Comparison of ENCODE assay signal across 7 cellular contexts in genomic region chr1:78491311-78492071, GRCh38. TPM values are rescaled to one million over a fixed set of nuclear protein-coding genes. Genes with fewer than 3 reads are reported as not detected.
DNase-seq lines count a peak whose midpoint lies in the region; ATAC-seq and TF ChIP-seq lines count a peak whose summit lies in the region.

No MANE protein-coding gene starts in this region.

- in situ Hi-C loops in brain microvascular endothelial cell (cut with HindIII; ENCODE audit: low pct_ligation_motif_present, low sequenced_read_pairs): no loop called here

- H3K27ac ChIP-seq in HUES6 (ENCODE audit: low read depth, low read length) (no peak overlapping the region), brain microvascular endothelial cell (no peak overlapping the region), thyroid gland (no peak overlapping the region)

- peak overlapping the region; percentile 34 for H3K9ac ChIP-seq in HUES6 (ENCODE audit: low read length)

- CTCF ChIA-PET in activated CD4-positive, alpha-beta memory T cell treated with anti-CD3 and anti-CD28 coated beads, Interleukin-2, amount 10 ng/mL, durations not matched to agents 7 days and 5 days (lab: Charles Lee): no interaction called here

- H3K4me1 ChIP-seq in HUES6 (ENCODE audit: control insufficient read depth, insufficient read depth, low read length): 0 out of 2 replicates have a peak, but pooled peaks cover 4% of the 10 kb centered on the region
- H3K4me1 ChIP-seq in thyroid gland: no peaks in the 10 kb centered on the region

- no peaks in the 10 kb centered on the region for H3K36me3 Mint-ChIP-seq in activated CD4-positive, alpha-beta memory T cell treated with anti-CD3 and anti-CD28 coated beads, Interleukin-2, amount 10 ng/mL, durations not matched to agents 7 days and 5 days (ENCODE audit: low read depth)

- H3K4me3 Mint-ChIP-seq in activated CD4-positive, alpha-beta memory T cell treated with anti-CD3 and anti-CD28 coated beads, Interleukin-2, amount 10 ng/mL, durations not matched to agents 7 days and 5 days: no peak overlapping the region

- H3K9me3 Mint-ChIP-seq in activated CD4-positive, alpha-beta memory T cell treated with anti-CD3 and anti-CD28 coated beads, Interleukin-2, amount 10 ng/mL, durations not matched to agents 7 days and 5 days: no peaks in the 10 kb centered on the region

- WGBS in thyroid gland, 2 donors: 4 to 6% methylated on average over 35 to 40 of the region's 40 CpGs

- no peak for TF ChIP-seq CTCF in brain microvascular endothelial cell (IDR thresholded peaks at IDR 0.05; ENCODE audit: low read depth, low read length, missing control alignments)
- TF ChIP-seq CTCF in kidney epithelial cell (IDR thresholded peaks at IDR 0.05; ENCODE audit: insufficient read depth, low read length, poor library complexity, severe bottlenecking): no peak
- no peak for TF ChIP-seq CTCF in thyroid gland (IDR thresholded peaks at IDR 0.05)

- TF ChIP-seq POLR2A in thyroid gland (IDR thresholded peaks at IDR 0.05): no peak

- no peaks in the 10 kb centered on the region for H3K36me3 ChIP-seq in HUES6 (ENCODE audit: control insufficient read depth, insufficient read depth, low read length)
- H3K36me3 ChIP-seq in brain microvascular endothelial cell (replicated peaks): no peaks in the 10 kb centered on the region
- no peaks in the 10 kb centered on the region for H3K36me3 ChIP-seq in kidney epithelial cell (ENCODE audit: control insufficient read depth, insufficient read depth, low read length)
- H3K36me3 ChIP-seq in thyroid gland: no peaks in the 10 kb centered on the region

- H3K27me3 Mint-ChIP-seq in activated CD4-positive, alpha-beta memory T cell treated with anti-CD3 and anti-CD28 coated beads, Interleukin-2, amount 10 ng/mL, durations not matched to agents 7 days and 5 days: peaks cover 26% of the 10 kb centered on the region

- peaks cover 1% of the 10 kb centered on the region for H3K4me1 Mint-ChIP-seq in activated CD4-positive, alpha-beta memory T cell treated with anti-CD3 and anti-CD28 coated beads, Interleukin-2, amount 10 ng/mL, durations not matched to agents 7 days and 5 days

- H3K27ac Mint-ChIP-seq in activated CD4-positive, alpha-beta memory T cell treated with anti-CD3 and anti-CD28 coated beads, Interleukin-2, amount 10 ng/mL, durations not matched to agents 7 days and 5 days: no peak overlapping the region

- H3K27me3 ChIP-seq in HUES6 (ENCODE audit: control insufficient read depth, insufficient read depth, low read length) (peaks cover 66% of the 10 kb centered on the region), brain microvascular endothelial cell (replicated peaks) (no peaks in the 10 kb centered on the region), kidney epithelial cell (ENCODE audit: control insufficient read depth, insufficient read depth, low read length) (no peaks in the 10 kb centered on the region), thyroid gland (no peaks in the 10 kb centered on the region)

- DNase-seq in brain microvascular endothelial cell (peak; percentile 39), kidney epithelial cell (ENCODE audit: low read depth) (peak; percentile 14), thyroid gland (peak; percentile 12 to 21)
- no peak for DNase-seq in activated CD4-positive, alpha-beta memory T cell treated with anti-CD3 and anti-CD28 coated beads, Interleukin-2, amount 10 ng/mL, durations not matched to agents 7 days and 5 days

- H3K4me3 ChIP-seq in HUES6 (ENCODE audit: low read depth, low read length) (peak overlapping the region; percentile 67), brain microvascular endothelial cell (ENCODE audit: low read depth, low read length) (peak overlapping the region; percentile 71), kidney epithelial cell (ENCODE audit: low read depth, low read length) (peak overlapping the region; percentile 45), thyroid gland (replicated peaks in 1 of 3) (peak overlapping the region in 2 of 3 donors; percentile 25 to 27)

- intact Hi-C loops in thyroid gland (cut with DNase I): no loop called here

- H3K9me3 ChIP-seq in HUES6 (ENCODE audit: control insufficient read depth, insufficient read depth, low read depth, low read length): no peaks in the 10 kb centered on the region
- H3K9me3 ChIP-seq in thyroid gland: no peaks in the 10 kb centered on the region

- no peak for ATAC-seq in GM21360 (IDR thresholded peaks at IDR 0.05; ENCODE audit: unreplicated experiment)
- no peak for ATAC-seq in HG03139 (IDR thresholded peaks at IDR 0.05; ENCODE audit: unreplicated experiment)

- POLR2A ChIA-PET in activated CD4-positive, alpha-beta memory T cell treated with anti-CD3 and anti-CD28 coated beads, Interleukin-2, amount 10 ng/mL, durations not matched to agents 7 days and 5 days (lab: Charles Lee): no interaction called here

RNA-seq across cellular contexts. Expression of gene PTGFR, which starts 0.7 kb away (rescaled TPM):
- total RNA-seq in kidney epithelial cell (0.21 and 0.38 TPM in 2 replicates), thyroid gland (1 to 10 TPM in 2 of 4 donors, under 1 TPM in 2; 0.67 to 1.9 (median 1.2) TPM)
- total RNA-seq in activated CD4-positive, alpha-beta memory T cell treated with anti-CD3 and anti-CD28 coated beads, Interleukin-2, amount 10 ng/mL, durations not matched to agents 7 days and 5 days: not detected
